1 cellular context compared by ENCODE assay signal in the genomic region with DNA sequence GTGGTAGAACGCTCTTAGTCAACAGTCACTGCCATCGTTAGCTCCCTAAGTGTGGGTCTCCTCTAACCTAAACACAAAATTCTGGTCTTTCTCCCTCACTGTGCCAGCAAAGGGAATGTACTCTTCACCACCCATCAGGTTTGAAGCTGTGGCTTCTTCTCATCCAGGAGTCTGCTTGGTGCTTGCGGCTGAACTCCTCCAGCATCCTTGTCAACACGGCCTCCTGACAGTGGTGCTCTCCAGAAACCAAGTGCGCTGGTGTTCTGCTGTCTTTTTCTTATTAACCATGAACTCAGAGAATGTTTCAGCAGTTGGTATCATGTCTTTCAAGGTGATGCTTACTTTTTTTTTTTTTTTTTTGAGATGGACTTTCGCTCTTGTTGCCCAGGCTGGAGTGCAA.
TF ChIP-seq lines count a peak whose summit lies in the region.

No MANE protein-coding gene starts in this region.

TF ChIP-seq in WTC11, 78 proteins besides CTCF, POLR2A, EP300 and RAD21 (continued from another document):
- TF ChIP-seq, protein P1, sequence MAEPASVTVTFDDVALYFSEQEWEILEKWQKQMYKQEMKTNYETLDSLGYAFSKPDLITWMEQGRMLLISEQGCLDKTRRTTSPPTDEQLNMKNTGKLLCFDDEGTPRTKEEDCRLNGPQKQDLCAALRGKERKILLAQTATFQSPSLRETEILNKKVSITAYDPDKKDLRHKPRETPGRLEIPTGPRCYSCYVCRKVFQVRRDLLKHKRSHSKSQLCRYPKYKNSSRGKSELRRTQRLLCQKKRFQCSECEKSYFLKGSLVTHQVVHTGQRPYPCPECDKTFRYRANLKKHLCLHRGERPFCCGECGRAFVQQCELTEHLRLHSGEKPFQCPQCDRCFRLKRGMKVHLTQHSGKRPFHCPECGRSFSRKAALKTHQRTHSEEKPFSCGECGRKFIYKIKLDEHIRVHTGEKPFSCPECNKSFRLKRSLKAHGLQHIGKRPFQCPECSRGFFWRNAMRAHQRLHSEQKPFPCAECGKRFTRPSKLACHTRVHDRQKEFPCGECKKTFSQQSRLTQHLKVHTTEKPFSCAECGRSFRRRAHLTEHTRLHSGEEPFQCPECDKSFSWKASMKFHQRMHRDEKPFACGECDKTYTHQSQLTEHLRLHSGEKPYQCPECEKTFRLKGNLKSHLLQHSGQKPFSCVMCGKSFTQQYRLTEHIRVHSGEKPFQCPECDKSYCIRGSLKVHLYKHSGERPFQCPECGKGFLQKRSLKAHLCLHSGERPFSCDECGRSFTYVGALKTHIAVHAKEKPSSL (CRISPR knock-in tag; conservative IDR thresholded peaks at IDR 0.05), result no peak
- TF ChIP-seq CREM (CRISPR knock-in tag; IDR thresholded peaks at IDR 0.05) (no peak), IRF2 (CRISPR knock-in tag; IDR thresholded peaks at IDR 0.05; ENCODE audit: borderline replicate concordance, low read depth) (no peak), SOX15 (CRISPR knock-in tag; IDR thresholded peaks at IDR 0.05) (no peak)
